In genomic region chrX:49991718-49992117, GRCh38 we compare ENCODE assay signal across 27 cellular contexts.
"Had no signal": no experiment of that assay in that cellular context is flagged by ENCODE, and none has a peak within 500 bp of the region (broad histone marks: within the 10 kb centered on the region; RNA-seq: fewer than 3 reads in every experiment).

No MANE protein-coding gene starts in this region.

- ATAC-seq: activated CD8-positive, alpha-beta T cell treated with anti-CD3 and anti-CD28 coated beads, Interleukin-2, amount 10 ng/mL, durations not matched to agents 7 days and 5 days; SK-N-SH treated with all-trans-retinoic acid at 6 μM for 48 hours; WTC11 had no signal

- H3K4me3 ChIP-seq: breast epithelium, colonic mucosa, MG63, Peyer's patch, SJCRH30 had no signal

- H3K27ac ChIP-seq: breast epithelium, colonic mucosa, Peyer's patch, RWPE1, SJCRH30 had no signal

- H3K4me1 ChIP-seq: breast epithelium, colonic mucosa, Peyer's patch had no signal

- H3K9me3 ChIP-seq: breast epithelium, colonic mucosa, MG63, Peyer's patch, SJCRH30 had no signal

- DNase-seq: activated CD4-positive, alpha-beta T cell treated with anti-CD3 and anti-CD28 coated beads for 48 hours; activated CD4-positive, alpha-beta T cell treated with anti-CD3 and anti-CD28 coated beads, Interleukin-2, amount 50 U/mL, for 4 hours; activated CD4-positive, CD25-positive, alpha-beta regulatory T cell treated with anti-CD3 and anti-CD28 coated beads, Interleukin-2, amount 50 U/mL, for 72 hours; activated CD8-positive, alpha-beta memory T cell treated with anti-CD3 and anti-CD28 coated beads, Interleukin-2, amount 50 U/mL, for 48 hours; activated CD8-positive, alpha-beta T cell treated with anti-CD3 and anti-CD28 coated beads, Interleukin-2, amount 10 ng/mL, durations not matched to agents 7 days and 5 days; activated effector memory CD4-positive, alpha-beta T cell treated with Interleukin-2 at 50 U/mL for 16 hours; activated naive CD4-positive, alpha-beta T cell; activated T-cell treated with anti-CD3 and anti-CD28 coated beads, Interleukin-2, amount 50 U/mL, for 24 hours; aorta; caudate nucleus; colonic mucosa; MG63; MV-4-11; NCI-H1092 treated with DMSO at 0.1 percent for 48 hours; NCI-H1417 treated with DMSO at 0.1 percent for 48 hours; NCI-H187; NCI-H2081; NCI-H774; NK-92 treated with Interleukin-12 subunit alpha and Interleukin-12 subunit beta, amount 100 ng/mL, for 24 hours; Peyer's patch; Right ventricle myocardium superior; SJCRH30; SW 1271 had no signal

- H3K27me3 ChIP-seq: colonic mucosa, MG63, Peyer's patch, SJCRH30 had no signal

- H3K36me3 ChIP-seq: breast epithelium, colonic mucosa, MG63, Peyer's patch had no signal
